2 cellular contexts compared by ENCODE assay signal in the genomic region with DNA sequence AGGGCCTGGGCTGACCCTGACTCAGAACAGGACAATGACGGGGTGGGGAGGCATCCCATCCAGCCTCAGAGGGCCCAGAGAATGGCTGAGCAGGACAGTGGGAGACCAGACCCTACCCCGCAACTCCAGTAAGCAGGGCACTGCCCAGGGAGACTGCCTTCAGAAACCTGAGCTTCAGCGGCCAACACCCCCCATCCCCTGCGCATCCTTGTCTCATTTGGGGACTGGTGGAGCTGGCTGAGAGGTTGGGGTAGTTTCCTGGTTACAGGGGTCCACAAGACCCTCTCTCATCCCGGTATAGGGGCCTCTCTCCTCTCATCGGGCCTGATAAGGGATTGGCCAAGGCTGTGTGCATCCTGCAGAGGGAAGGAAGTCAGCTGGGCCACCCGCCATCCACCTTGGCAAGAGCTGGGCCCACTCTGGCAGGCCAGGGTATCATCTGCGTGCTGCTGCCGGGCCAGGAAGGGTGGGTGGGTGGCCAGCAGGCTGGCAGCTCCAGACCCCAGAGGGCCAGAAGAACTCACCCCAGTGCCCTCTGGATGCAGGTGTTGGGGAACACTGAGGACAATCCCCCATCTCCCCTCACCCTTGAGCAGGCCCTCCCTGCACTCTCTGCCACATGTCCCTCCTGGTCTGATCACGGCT.
TF ChIP-seq lines count a peak whose summit lies in the region.

No MANE protein-coding gene starts in this region.

TF ChIP-seq in SK-N-SH treated with all-trans-retinoic acid at 6 μM for 48 hours, 23 proteins besides CTCF, POLR2A, EP300 and RAD21 (continued from another document):
- TF ChIP-seq, protein P1, sequence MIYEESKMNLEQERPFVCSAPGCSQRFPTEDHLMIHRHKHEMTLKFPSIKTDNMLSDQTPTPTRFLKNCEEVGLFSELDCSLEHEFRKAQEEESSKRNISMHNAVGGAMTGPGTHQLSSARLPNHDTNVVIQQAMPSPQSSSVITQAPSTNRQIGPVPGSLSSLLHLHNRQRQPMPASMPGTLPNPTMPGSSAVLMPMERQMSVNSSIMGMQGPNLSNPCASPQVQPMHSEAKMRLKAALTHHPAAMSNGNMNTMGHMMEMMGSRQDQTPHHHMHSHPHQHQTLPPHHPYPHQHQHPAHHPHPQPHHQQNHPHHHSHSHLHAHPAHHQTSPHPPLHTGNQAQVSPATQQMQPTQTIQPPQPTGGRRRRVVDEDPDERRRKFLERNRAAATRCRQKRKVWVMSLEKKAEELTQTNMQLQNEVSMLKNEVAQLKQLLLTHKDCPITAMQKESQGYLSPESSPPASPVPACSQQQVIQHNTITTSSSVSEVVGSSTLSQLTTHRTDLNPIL (CRISPR knock-in tag; IDR thresholded peaks at IDR 0.05; ENCODE audit: low read depth) = no peak
- TF ChIP-seq TCF4 (CRISPR knock-in tag; IDR thresholded peaks at IDR 0.05; ENCODE audit: borderline replicate concordance) = no peak
- no peak for TF ChIP-seq SNAI2 (CRISPR knock-in tag; IDR thresholded peaks at IDR 0.05)
- TF ChIP-seq, protein P2, sequence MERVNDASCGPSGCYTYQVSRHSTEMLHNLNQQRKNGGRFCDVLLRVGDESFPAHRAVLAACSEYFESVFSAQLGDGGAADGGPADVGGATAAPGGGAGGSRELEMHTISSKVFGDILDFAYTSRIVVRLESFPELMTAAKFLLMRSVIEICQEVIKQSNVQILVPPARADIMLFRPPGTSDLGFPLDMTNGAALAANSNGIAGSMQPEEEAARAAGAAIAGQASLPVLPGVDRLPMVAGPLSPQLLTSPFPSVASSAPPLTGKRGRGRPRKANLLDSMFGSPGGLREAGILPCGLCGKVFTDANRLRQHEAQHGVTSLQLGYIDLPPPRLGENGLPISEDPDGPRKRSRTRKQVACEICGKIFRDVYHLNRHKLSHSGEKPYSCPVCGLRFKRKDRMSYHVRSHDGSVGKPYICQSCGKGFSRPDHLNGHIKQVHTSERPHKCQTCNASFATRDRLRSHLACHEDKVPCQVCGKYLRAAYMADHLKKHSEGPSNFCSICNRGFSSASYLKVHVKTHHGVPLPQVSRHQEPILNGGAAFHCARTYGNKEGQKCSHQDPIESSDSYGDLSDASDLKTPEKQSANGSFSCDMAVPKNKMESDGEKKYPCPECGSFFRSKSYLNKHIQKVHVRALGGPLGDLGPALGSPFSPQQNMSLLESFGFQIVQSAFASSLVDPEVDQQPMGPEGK (CRISPR knock-in tag; IDR thresholded peaks at IDR 0.05; ENCODE audit: borderline replicate concordance) = no peak
- TF ChIP-seq ZFP30 (CRISPR knock-in tag; IDR thresholded peaks at IDR 0.05) = no peak
- no peak for TF ChIP-seq BACH2 (CRISPR knock-in tag; IDR thresholded peaks at IDR 0.05; ENCODE audit: borderline replicate concordance)
- TF ChIP-seq ZNF70 (CRISPR knock-in tag; IDR thresholded peaks at IDR 0.05) = no peak
- no peak for TF ChIP-seq ESRRG (CRISPR knock-in tag; IDR thresholded peaks at IDR 0.05)

TF ChIP-seq in SK-N-SH, 30 proteins besides CTCF, POLR2A, EP300 and RAD21 (continued from another document):
- no peak for TF ChIP-seq GABPA (IDR thresholded peaks at IDR 0.05; ENCODE audit: low read depth)
- TF ChIP-seq POLR2AphosphoS5 (IDR thresholded peaks at IDR 0.05; ENCODE audit: low read depth, low read length) = no peak
- no peak for TF ChIP-seq FOXM1 (IDR thresholded peaks at IDR 0.05; ENCODE audit: low read depth)
- TF ChIP-seq GATA2 (CRISPR knock-in tag; IDR thresholded peaks at IDR 0.05) = no peak
- no peak for TF ChIP-seq MXI1 (IDR thresholded peaks at IDR 0.05; ENCODE audit: low read depth, low read length)
